Comparison of ENCODE assay signal across 1 cellular context in genomic region chr12:12336049-12336411, GRCh38.
TF ChIP-seq lines count a peak whose summit lies in the region.

No MANE protein-coding gene starts in this region.

TF ChIP-seq in IMR-90, 13 proteins besides CTCF, POLR2A, EP300 and RAD21 (continued from another document):
- no peak for TF ChIP-seq MAFK (IDR thresholded peaks at IDR 0.05; ENCODE audit: low read depth, low read length)
- TF ChIP-seq RFX5 (IDR thresholded peaks at IDR 0.05; ENCODE audit: low read depth, low read length), result no peak
TF ChIP-seq in IMR-90: peak in this region for 1.
